Comparison of ENCODE assay signal across 9 cellular contexts in genomic region chr21:36323032-36323431, GRCh38. TPM values are rescaled to one million over a fixed set of nuclear protein-coding genes. Genes with fewer than 3 reads are reported as not detected.
DNase-seq lines count a peak whose midpoint lies in the region; FAIRE-seq and TF ChIP-seq lines count a peak whose summit lies in the region.
"Had no signal": no experiment of that assay in that cellular context is flagged by ENCODE, and none has a peak within 500 bp of the region (broad histone marks: within the 10 kb centered on the region; RNA-seq: fewer than 3 reads in every experiment).

No MANE protein-coding gene starts in this region.

- H3K27ac Mint-ChIP-seq in progenitor cell of endocrine pancreas, result peak overlapping the region; percentile 9

- H4K20me1 ChIP-seq in OCI-LY1 (ENCODE audit: insufficient read depth, low read length), result no peaks in the 10 kb centered on the region

- H3K9ac ChIP-seq in OCI-LY1 (ENCODE audit: low read length), result peak overlapping the region; percentile 70; the same call in 1 of the 2 replicates

- H3F3A ChIP-seq in OCI-LY1 (ENCODE audit: insufficient read depth, low read length), result no peaks in the 10 kb centered on the region

- DNase-seq in GDM1 (lab: John Stamatoyannopoulos, UW) (peak; percentile 31), bronchial epithelial cell (ENCODE audit: low read depth) (peak; percentile 57), progenitor cell of endocrine pancreas (ENCODE audit: low spot score, unreplicated experiment) (no peak), COR-L47 (lab: John Stamatoyannopoulos, UW) (no peak), NCI-H187 treated with DMSO at 0.1 percent for 48 hours (lab: John Stamatoyannopoulos, UW) (no peak), NCI-H1694 treated with DMSO at 0.1 percent for 48 hours (lab: John Stamatoyannopoulos, UW) (no peak), ACHN (no peak)
- DNase-seq: brain microvascular endothelial cell had no signal

- H3K79me2 ChIP-seq in OCI-LY1 (ENCODE audit: insufficient read depth, low read length), result peaks cover 76% of the 10 kb centered on the region

- H3K36me3 ChIP-seq in OCI-LY1 (ENCODE audit: insufficient read depth, low read length), result peaks cover 41% of the 10 kb centered on the region
- H3K36me3 ChIP-seq in bronchial epithelial cell (ENCODE audit: control insufficient read depth, insufficient read depth, low read length), result peaks cover 5% of the 10 kb centered on the region

- peaks cover 11% of the 10 kb centered on the region for H3K36me3 Mint-ChIP-seq in progenitor cell of endocrine pancreas (ENCODE audit: insufficient read depth)

- peak overlapping the region; percentile 79 for H3K4me2 ChIP-seq in OCI-LY1 (ENCODE audit: low read length)

- peaks cover 51% of the 10 kb centered on the region for H3K4me1 ChIP-seq in OCI-LY1 (ENCODE audit: insufficient read depth, low read length, severe bottlenecking)

- H3K27ac ChIP-seq in OCI-LY1 (ENCODE audit: low read depth, low read length, poor library complexity, severe bottlenecking), result peak overlapping the region; percentile 86
- H3K27ac ChIP-seq: brain microvascular endothelial cell had no signal

- no peaks in the 10 kb centered on the region for H3K27me3 Mint-ChIP-seq in progenitor cell of endocrine pancreas

- H3K27me3 ChIP-seq in OCI-LY1 (ENCODE audit: insufficient read depth, low read length) (no peaks in the 10 kb centered on the region), bronchial epithelial cell (ENCODE audit: control insufficient read depth, insufficient read depth, low read length) (no peaks in the 10 kb centered on the region)
- H3K27me3 ChIP-seq: brain microvascular endothelial cell had no signal

- peaks cover 17% of the 10 kb centered on the region for H3K4me1 Mint-ChIP-seq in progenitor cell of endocrine pancreas (ENCODE audit: low read depth)

- no peaks in the 10 kb centered on the region for H3K9me3 ChIP-seq in OCI-LY1 (ENCODE audit: low read length)

- peak overlapping the region; percentile 72 for H3K4me3 ChIP-seq in OCI-LY1 (ENCODE audit: low read depth, low read length, poor library complexity, severe bottlenecking)
- no peak overlapping the region for H3K4me3 ChIP-seq in bronchial epithelial cell (ENCODE audit: low read depth, low read length)

- FAIRE-seq in bronchial epithelial cell (lab: Jason Lieb, UNC), result no peak

- no peaks in the 10 kb centered on the region for H3K9me3 Mint-ChIP-seq in progenitor cell of endocrine pancreas (ENCODE audit: low read depth)

- H3K9me2 ChIP-seq in OCI-LY1 (ENCODE audit: low read depth, low read length), result no peaks in the 10 kb centered on the region

- H3K4me3 Mint-ChIP-seq in progenitor cell of endocrine pancreas (ENCODE audit: low read depth), result no peak overlapping the region

- in situ Hi-C loops in ACHN (cut with HindIII; ENCODE audit: low pct_ligation_motif_present, low pct_unique_long_range_greater_than_20kb, low sequenced_read_pairs), result no loop called here

- no peak overlapping the region for H2AFZ ChIP-seq in OCI-LY1 (ENCODE audit: low read length)

- TF ChIP-seq CTCF in OCI-LY1 (IDR thresholded peaks at IDR 0.05; ENCODE audit: low read length) (no peak), bronchial epithelial cell (IDR thresholded peaks at IDR 0.05; ENCODE audit: insufficient read depth, low read length, severe bottlenecking) (no peak), progenitor cell of endocrine pancreas (IDR thresholded peaks at IDR 0.05; ENCODE audit: unreplicated experiment) (no peak)

RNA-seq across cellular contexts. Expression of gene MORC3, which starts 3.0 kb away (rescaled TPM):
- 54.7 and 60.8 TPM in 2 replicates for total RNA-seq in bronchial epithelial cell
- total RNA-seq in progenitor cell of endocrine pancreas, result 32.2 and 33.7 TPM in 2 replicates

Comparison
In these comparisons a context has a peak if more than half of its experiments do, and no peak if none do; other contexts are left out.
1. DNase-seq: peak in GDM1 (single experiment) and bronchial epithelial cell (single experiment); none in progenitor cell of endocrine pancreas (single experiment), COR-L47 (single experiment), NCI-H187 treated with DMSO at 0.1 percent for 48 hours (single experiment), NCI-H1694 treated with DMSO at 0.1 percent for 48 hours (single experiment) and ACHN (single experiment).